Comparison of ENCODE assay signal across 13 cellular contexts in genomic region chr1:226946841-226947240, GRCh38. TPM values are rescaled to one million over a fixed set of nuclear protein-coding genes. Genes with fewer than 3 reads are reported as not detected.
DNase-seq lines count a peak whose midpoint lies in the region; ATAC-seq and TF ChIP-seq lines count a peak whose summit lies in the region.
"Had no signal": no experiment of that assay in that cellular context is flagged by ENCODE, and none has a peak within 500 bp of the region (broad histone marks: within the 10 kb centered on the region; RNA-seq: fewer than 3 reads in every experiment).

No MANE protein-coding gene starts in this region.

- WGBS in heart left ventricle, 4 donors: 50 to 76% (median 60%) methylated on average over 3 of the region's 3 CpGs
- 23% methylated on average over 2 of the region's 3 CpGs for WGBS in right lobe of liver (ENCODE audit: insufficient coverage, low coverage, low lambda C conversion rate, missing lambda C conversion rate)

- peaks cover 54% of the 10 kb centered on the region for H3K4me1 Mint-ChIP-seq in brain
- peaks cover 38% of the 10 kb centered on the region for H3K4me1 Mint-ChIP-seq in activated CD4-positive, alpha-beta T cell treated with anti-CD3 and anti-CD28 coated beads for 36 hours

- H3K27ac Mint-ChIP-seq in brain: peak overlapping the region in 3 of 5 experiments; percentile 18 to 88 (median 44)
- no peak overlapping the region for H3K27ac Mint-ChIP-seq in activated CD4-positive, alpha-beta T cell treated with anti-CD3 and anti-CD28 coated beads for 36 hours
- H3K27ac Mint-ChIP-seq: activated naive CD8-positive, alpha-beta T cell had no signal

- peaks cover 0 to 6% (median 4%) of the 10 kb centered on the region in 5 experiments for H3K9me3 Mint-ChIP-seq in brain
- H3K9me3 Mint-ChIP-seq in activated CD4-positive, alpha-beta T cell treated with anti-CD3 and anti-CD28 coated beads for 36 hours (ENCODE audit: low read depth): no peaks in the 10 kb centered on the region

- H3K36me3 Mint-ChIP-seq in brain: peaks cover 9% of the 10 kb centered on the region
- H3K36me3 Mint-ChIP-seq in activated CD4-positive, alpha-beta T cell treated with anti-CD3 and anti-CD28 coated beads for 36 hours (ENCODE audit: low read depth): peaks cover 4% of the 10 kb centered on the region

- peaks cover 0 to 8% (median 0%) of the 10 kb centered on the region in 12 donors for H3K9me3 ChIP-seq in heart left ventricle
- H3K9me3 ChIP-seq in right lobe of liver: no peaks in the 10 kb centered on the region
- H3K9me3 ChIP-seq: testis had no signal

- CTCF ChIA-PET in activated CD4-positive, alpha-beta T cell treated with anti-CD3 and anti-CD28 coated beads for 36 hours (lab: Charles Lee): interaction anchor here (0.6 kb wide), 1 partner anchor 8 kb away, joined by 3 read pairs; no protein-coding TSS in a partner anchor

- peak overlapping the region in 1 of 5 experiments; percentile 26 for H3K4me3 Mint-ChIP-seq in brain
- no peak overlapping the region for H3K4me3 Mint-ChIP-seq in activated CD4-positive, alpha-beta T cell treated with anti-CD3 and anti-CD28 coated beads for 36 hours
- H3K4me3 Mint-ChIP-seq: activated naive CD8-positive, alpha-beta T cell had no signal

- H3K36me3 ChIP-seq in heart left ventricle (peaks cover 0 to 10% (median 0%) of the 10 kb centered on the region in 9 donors), right lobe of liver (peaks cover 0 to 5% (median 0%) of the 10 kb centered on the region in 4 donors)
- H3K36me3 ChIP-seq: esophagus squamous epithelium had no signal

- H3K4me1 ChIP-seq in heart left ventricle: peaks cover 0 to 81% (median 55%) of the 10 kb centered on the region in 12 donors
- H3K4me1 ChIP-seq in right lobe of liver: peaks cover 0 to 61% (median 14%) of the 10 kb centered on the region in 4 donors

- POLR2A ChIA-PET in activated CD4-positive, alpha-beta T cell treated with anti-CD3 and anti-CD28 coated beads for 36 hours (lab: Charles Lee): interaction anchor here (0.6 kb wide), 1 partner anchor 17 kb away, joined by 5 read pairs; no protein-coding TSS in a partner anchor

- TF ChIP-seq POLR2A in heart left ventricle (IDR thresholded peaks at IDR 0.05): no peak
- TF ChIP-seq POLR2A in right lobe of liver (IDR thresholded peaks at IDR 0.05): no peak

- TF ChIP-seq CTCF in heart left ventricle (IDR thresholded peaks at IDR 0.05) (no peak), brain (conservative IDR thresholded peaks at IDR 0.05) (no peak), right lobe of liver (IDR thresholded peaks at IDR 0.05) (no peak)

- ATAC-seq in heart left ventricle (peak in 3 of 4 donors; percentile 17 to 37 (median 35)), Right ventricle myocardium inferior (no peak), right lobe of liver (peak in 2 of 4 donors; percentile 0 to 28)
- ATAC-seq in activated CD4-positive, alpha-beta T cell treated with anti-CD3 and anti-CD28 coated beads for 36 hours: no peak
- ATAC-seq: HCT116 had no signal

- no peaks in the 10 kb centered on the region for H3K27me3 ChIP-seq in heart left ventricle
- H3K27me3 ChIP-seq in right lobe of liver: no peaks in the 10 kb centered on the region
- H3K27me3 ChIP-seq: esophagus squamous epithelium, testis had no signal

- H3K4me3 ChIP-seq in heart left ventricle (no peak overlapping the region), right lobe of liver (no peak overlapping the region)
- H3K4me3 ChIP-seq: esophagus squamous epithelium, testis had no signal

- no peak for DNase-seq in heart left ventricle
- DNase-seq in Right ventricle myocardium inferior (ENCODE audit: missing footprints): no peak
- no peak for DNase-seq in right lobe of liver
- no peak for DNase-seq in activated gamma-delta T cell (lab: John Stamatoyannopoulos, UW)
- no peak for DNase-seq in posterior vena cava (ENCODE audit: low spot score)
- DNase-seq in activated CD4-positive, alpha-beta T cell treated with anti-CD3 and anti-CD28 coated beads for 36 hours: no peak
- DNase-seq in NCI-H1930 (lab: John Stamatoyannopoulos, UW): no peak
- DNase-seq: esophagus squamous epithelium, SW 1271, testis had no signal

- intact Hi-C loops in heart left ventricle (cut with DNase I) (no loop called here), Right ventricle myocardium inferior (cut with DNase I) (no loop called here), right lobe of liver (cut with DNase I) (no loop called here), posterior vena cava (cut with DNase I) (no loop called here)
- intact Hi-C loops in activated CD4-positive, alpha-beta T cell treated with anti-CD3 and anti-CD28 coated beads for 36 hours (cut with DNase I, micrococcal nuclease): no loop called here

- H3K27me3 Mint-ChIP-seq in brain: peaks cover 9% of the 10 kb centered on the region
- no peaks in the 10 kb centered on the region for H3K27me3 Mint-ChIP-seq in activated CD4-positive, alpha-beta T cell treated with anti-CD3 and anti-CD28 coated beads for 36 hours
- H3K27me3 Mint-ChIP-seq: activated naive CD8-positive, alpha-beta T cell had no signal

- peak overlapping the region in 11 of 12 donors; percentile 13 to 99 (median 82) for H3K27ac ChIP-seq in heart left ventricle
- H3K27ac ChIP-seq in right lobe of liver: peak overlapping the region; percentile 77 to 82 (median 78)
- H3K27ac ChIP-seq: testis had no signal

RNA-seq across cellular contexts. Expression of gene COQ8A, which starts 6.7 kb away (rescaled TPM):
- total RNA-seq in heart left ventricle: 100 to 1,000 TPM; 141 to 915 (median 310) TPM
- 100 to 1,000 TPM; 193 to 243 TPM for polyA plus RNA-seq in heart left ventricle
- 412 TPM for total RNA-seq in Right ventricle myocardium inferior
- 99.6 TPM for polyA plus RNA-seq in brain (ENCODE audit: insufficient read depth, low read depth, low replicate concordance)
- total RNA-seq in right lobe of liver: 10 to 100 TPM; 51.6 to 78.1 (median 69.6) TPM
- 10 to 100 TPM; 15.4 to 21.1 TPM for total RNA-seq in posterior vena cava
- 10 to 100 TPM; 21.3 to 26.9 TPM for total RNA-seq in activated CD4-positive, alpha-beta T cell treated with anti-CD3 and anti-CD28 coated beads for 36 hours

Comparison
In these comparisons a context has a peak if more than half of its experiments do, and no peak if none do; other contexts are left out.
1. ATAC-seq: peak in heart left ventricle (3 of 4); none in Right ventricle myocardium inferior (single experiment) and activated CD4-positive, alpha-beta T cell treated with anti-CD3 and anti-CD28 coated beads for 36 hours (single experiment).